Comparison of ENCODE assay signal across 8 cellular contexts in genomic region chr22:19844423-19845368, GRCh38. TPM values are rescaled to one million over a fixed set of nuclear protein-coding genes. Genes with fewer than 3 reads are reported as not detected.
DNase-seq lines count a peak whose midpoint lies in the region; ATAC-seq and TF ChIP-seq lines count a peak whose summit lies in the region.

No MANE protein-coding gene starts in this region.

- peak overlapping the region; percentile 55 for H3K27ac ChIP-seq in thymus (ENCODE audit: low read depth)

- peaks cover 27% of the 10 kb centered on the region for H3K4me1 ChIP-seq in thymus (ENCODE audit: control insufficient read depth, insufficient read depth, low read length)

- H3K27me3 ChIP-seq in thymus (ENCODE audit: control insufficient read depth, insufficient read depth): no peaks in the 10 kb centered on the region

- no peak overlapping the region for H3K4me3 ChIP-seq in thymus (ENCODE audit: low read length)

- H3K4me3 Mint-ChIP-seq in activated CD4-positive, alpha-beta memory T cell treated with anti-CD3 and anti-CD28 coated beads for 36 hours: no peak overlapping the region
- no peak overlapping the region for H3K4me3 Mint-ChIP-seq in activated CD4-positive, alpha-beta memory T cell treated with anti-CD3 and anti-CD28 coated beads, Interleukin-2, amount 10 ng/mL, durations not matched to agents 7 days and 5 days
- no peak overlapping the region for H3K4me3 Mint-ChIP-seq in activated naive CD8-positive, alpha-beta T cell treated with anti-CD3 and anti-CD28 coated beads, Interleukin-2, amount 50 U/mL, for 24 hours

- H3K4me1 Mint-ChIP-seq in activated CD4-positive, alpha-beta memory T cell treated with anti-CD3 and anti-CD28 coated beads for 36 hours (ENCODE audit: low read depth): peaks cover 15% of the 10 kb centered on the region
- H3K4me1 Mint-ChIP-seq in activated CD4-positive, alpha-beta memory T cell treated with anti-CD3 and anti-CD28 coated beads, Interleukin-2, amount 10 ng/mL, durations not matched to agents 7 days and 5 days: peaks cover 13% of the 10 kb centered on the region
- H3K4me1 Mint-ChIP-seq in activated naive CD8-positive, alpha-beta T cell treated with anti-CD3 and anti-CD28 coated beads, Interleukin-2, amount 50 U/mL, for 24 hours: peaks cover 15% of the 10 kb centered on the region

- no peaks in the 10 kb centered on the region for H3K9me3 ChIP-seq in thymus (ENCODE audit: control insufficient read depth)

- no peak for TF ChIP-seq POLR2A in erythroblast (IDR thresholded peaks at IDR 0.05; ENCODE audit: low read length)

- peaks cover 13% of the 10 kb centered on the region for H3K36me3 Mint-ChIP-seq in activated CD4-positive, alpha-beta memory T cell treated with anti-CD3 and anti-CD28 coated beads for 36 hours
- peaks cover 2% of the 10 kb centered on the region for H3K36me3 Mint-ChIP-seq in activated CD4-positive, alpha-beta memory T cell treated with anti-CD3 and anti-CD28 coated beads, Interleukin-2, amount 10 ng/mL, durations not matched to agents 7 days and 5 days (ENCODE audit: low read depth)
- peaks cover 8% of the 10 kb centered on the region for H3K36me3 Mint-ChIP-seq in activated naive CD8-positive, alpha-beta T cell treated with anti-CD3 and anti-CD28 coated beads, Interleukin-2, amount 50 U/mL, for 24 hours (ENCODE audit: low read depth)

- no peaks in the 10 kb centered on the region for H3K27me3 Mint-ChIP-seq in activated CD4-positive, alpha-beta memory T cell treated with anti-CD3 and anti-CD28 coated beads for 36 hours
- H3K27me3 Mint-ChIP-seq in activated CD4-positive, alpha-beta memory T cell treated with anti-CD3 and anti-CD28 coated beads, Interleukin-2, amount 10 ng/mL, durations not matched to agents 7 days and 5 days: no peaks in the 10 kb centered on the region
- no peaks in the 10 kb centered on the region for H3K27me3 Mint-ChIP-seq in activated naive CD8-positive, alpha-beta T cell treated with anti-CD3 and anti-CD28 coated beads, Interleukin-2, amount 50 U/mL, for 24 hours

- CTCF ChIA-PET in activated CD4-positive, alpha-beta memory T cell treated with anti-CD3 and anti-CD28 coated beads for 36 hours (lab: Charles Lee): interaction anchor here (0.9 kb wide), 1 partner anchor 114 kb away, joined by 3 read pairs; no protein-coding TSS in a partner anchor
- CTCF ChIA-PET in activated CD4-positive, alpha-beta memory T cell treated with anti-CD3 and anti-CD28 coated beads, Interleukin-2, amount 10 ng/mL, durations not matched to agents 7 days and 5 days (lab: Charles Lee): interaction anchor here (1.1 kb wide), 1 partner anchor 114 kb away, joined by 4 read pairs; no protein-coding TSS in a partner anchor

- POLR2A ChIA-PET in activated CD4-positive, alpha-beta memory T cell treated with anti-CD3 and anti-CD28 coated beads for 36 hours (lab: Charles Lee): no interaction called here
- POLR2A ChIA-PET in activated CD4-positive, alpha-beta memory T cell treated with anti-CD3 and anti-CD28 coated beads, Interleukin-2, amount 10 ng/mL, durations not matched to agents 7 days and 5 days (lab: Charles Lee): interaction anchor here (1.4 to 1.8 kb wide), 4 partner anchors 9 to 47 kb away, joined by 3 to 9 read pairs (median 5); partner anchors contain the start of genes GNB1L and RTL10

- ATAC-seq in activated naive CD8-positive, alpha-beta T cell treated with anti-CD3 and anti-CD28 coated beads, Interleukin-2, amount 50 U/mL, for 24 hours: no peak
- no peak for ATAC-seq in HG02852 (IDR thresholded peaks at IDR 0.05; ENCODE audit: unreplicated experiment)
- no peak for ATAC-seq in HG02759 (IDR thresholded peaks at IDR 0.05; ENCODE audit: unreplicated experiment)

- WGBS in thymus: 28% methylated on average over 22 of the region's 22 CpGs

- intact Hi-C loops in activated CD4-positive, alpha-beta memory T cell treated with anti-CD3 and anti-CD28 coated beads for 36 hours (cut with micrococcal nuclease): no loop called here

- peak; percentile 40 for DNase-seq in activated CD4-positive, alpha-beta memory T cell treated with anti-CD3 and anti-CD28 coated beads for 36 hours
- no peak for DNase-seq in activated CD4-positive, alpha-beta memory T cell treated with anti-CD3 and anti-CD28 coated beads, Interleukin-2, amount 10 ng/mL, durations not matched to agents 7 days and 5 days
- no peak for DNase-seq in activated naive CD8-positive, alpha-beta T cell treated with anti-CD3 and anti-CD28 coated beads, Interleukin-2, amount 50 U/mL, for 24 hours
- DNase-seq in hepatic stellate cell (ENCODE audit: low spot score) (peak; percentile 70), erythroblast (lab: John Stamatoyannopoulos, UW) (no peak)

- peak overlapping the region; percentile 51 for H3K27ac Mint-ChIP-seq in activated CD4-positive, alpha-beta memory T cell treated with anti-CD3 and anti-CD28 coated beads for 36 hours
- H3K27ac Mint-ChIP-seq in activated CD4-positive, alpha-beta memory T cell treated with anti-CD3 and anti-CD28 coated beads, Interleukin-2, amount 10 ng/mL, durations not matched to agents 7 days and 5 days: no peak overlapping the region
- peak overlapping the region; percentile 27 for H3K27ac Mint-ChIP-seq in activated naive CD8-positive, alpha-beta T cell treated with anti-CD3 and anti-CD28 coated beads, Interleukin-2, amount 50 U/mL, for 24 hours

- H3K36me3 ChIP-seq in thymus (ENCODE audit: control insufficient read depth, insufficient read depth): peaks cover 11% of the 10 kb centered on the region

- H3K9me3 Mint-ChIP-seq in activated CD4-positive, alpha-beta memory T cell treated with anti-CD3 and anti-CD28 coated beads for 36 hours: no peaks in the 10 kb centered on the region
- no peaks in the 10 kb centered on the region for H3K9me3 Mint-ChIP-seq in activated CD4-positive, alpha-beta memory T cell treated with anti-CD3 and anti-CD28 coated beads, Interleukin-2, amount 10 ng/mL, durations not matched to agents 7 days and 5 days
- H3K9me3 Mint-ChIP-seq in activated naive CD8-positive, alpha-beta T cell treated with anti-CD3 and anti-CD28 coated beads, Interleukin-2, amount 50 U/mL, for 24 hours: no peaks in the 10 kb centered on the region

RNA-seq across cellular contexts. Expression of gene GNB1L, which starts 10.0 kb away (rescaled TPM):
- total RNA-seq in activated CD4-positive, alpha-beta memory T cell treated with anti-CD3 and anti-CD28 coated beads for 36 hours: 10 to 100 TPM; 11.3 to 12.3 TPM
- total RNA-seq in activated CD4-positive, alpha-beta memory T cell treated with anti-CD3 and anti-CD28 coated beads, Interleukin-2, amount 10 ng/mL, durations not matched to agents 7 days and 5 days: 1 to 10 TPM; 7.4 to 8.7 TPM
- polyA plus RNA-seq in thymus: 11.2 TPM

RNA-seq across cellular contexts. Expression of gene RTL10, which starts 10.0 kb away (rescaled TPM):
- 10 to 100 TPM; 11.5 to 13.5 TPM for total RNA-seq in activated CD4-positive, alpha-beta memory T cell treated with anti-CD3 and anti-CD28 coated beads for 36 hours
- 10 to 100 TPM; 13.3 to 13.5 TPM for total RNA-seq in activated CD4-positive, alpha-beta memory T cell treated with anti-CD3 and anti-CD28 coated beads, Interleukin-2, amount 10 ng/mL, durations not matched to agents 7 days and 5 days
- 20.8 TPM for polyA plus RNA-seq in thymus

Comparison
In these comparisons a context has a peak if more than half of its experiments do, and no peak if none do; other contexts are left out.
1. DNase-seq: peak in activated CD4-positive, alpha-beta memory T cell treated with anti-CD3 and anti-CD28 coated beads for 36 hours (single experiment) and hepatic stellate cell (single experiment); none in activated CD4-positive, alpha-beta memory T cell treated with anti-CD3 and anti-CD28 coated beads, Interleukin-2, amount 10 ng/mL, durations not matched to agents 7 days and 5 days (single experiment), activated naive CD8-positive, alpha-beta T cell treated with anti-CD3 and anti-CD28 coated beads, Interleukin-2, amount 50 U/mL, for 24 hours (single experiment) and erythroblast (0 of 2).